16 cellular contexts compared by ENCODE assay signal in genomic region chr18:74565993-74566392, GRCh38. TPM values are rescaled to one million over a fixed set of nuclear protein-coding genes. Genes with fewer than 3 reads are reported as not detected.
"Had no signal": no experiment of that assay in that cellular context is flagged by ENCODE, and none has a peak within 500 bp of the region (broad histone marks: within the 10 kb centered on the region; RNA-seq: fewer than 3 reads in every experiment).

No MANE protein-coding gene starts in this region.

RNA-seq across cellular contexts. Expression of gene CNDP1, which starts 31.7 kb away (rescaled TPM):
- total RNA-seq: hepatocyte, kidney epithelial cell, left cardiac atrium, left colon, left lung, left ventricle myocardium inferior, left ventricle myocardium superior, lower lobe of right lung, lung, lung microvascular endothelial cell, mesenteric fat pad, mononuclear cell, myocyte had no signal
- polyA plus RNA-seq: immature natural killer cell, keratinocyte, mammary epithelial cell had no signal
